In genomic region chr1:13801711-13802486, GRCh38 we compare ENCODE assay signal across 15 cellular contexts.
DNase-seq lines count a peak whose midpoint lies in the region; ATAC-seq, FAIRE-seq and TF ChIP-seq lines count a peak whose summit lies in the region.
"Had no signal": no experiment of that assay in that cellular context is flagged by ENCODE, and none has a peak within 500 bp of the region (broad histone marks: within the 10 kb centered on the region; RNA-seq: fewer than 3 reads in every experiment).

No MANE protein-coding gene starts in this region.

- POLR2A ChIA-PET in activated CD8-positive, alpha-beta T cell treated with anti-CD3 and anti-CD28 coated beads, Interleukin-2, amount 10 ng/mL, durations not matched to agents 7 days and 5 days (lab: Charles Lee): no interaction called here
- POLR2A ChIA-PET in activated CD8-positive, alpha-beta T cell treated with anti-CD3 and anti-CD28 coated beads for 36 hours (lab: Charles Lee): no interaction called here
- POLR2A ChIA-PET in OCI-LY7 (lab: Charles Lee): interaction anchor here (0.6 to 1.0 kb wide), 4 partner anchors 44 to 330 kb away, joined by 3 read pairs; no protein-coding TSS in a partner anchor

- no peak overlapping the region for H3K27ac ChIP-seq in OCI-LY7 (ENCODE audit: low read depth, low read length, poor library complexity, severe bottlenecking)
- H3K27ac ChIP-seq: A549, adrenal gland had no signal

- H3K9me3 Mint-ChIP-seq in activated CD8-positive, alpha-beta T cell treated with anti-CD3 and anti-CD28 coated beads, Interleukin-2, amount 10 ng/mL, durations not matched to agents 7 days and 5 days (ENCODE audit: insufficient read depth): no peaks in the 10 kb centered on the region
- no peaks in the 10 kb centered on the region for H3K9me3 Mint-ChIP-seq in activated CD8-positive, alpha-beta T cell treated with anti-CD3 and anti-CD28 coated beads for 36 hours
- H3K9me3 Mint-ChIP-seq in stimulated activated naive B cell treated with anti-CD40 and anti-IgM and Interleukin-4, amounts not matched to agents 10 μg/mL and 1 μg/mL and 100 μg/mL, for 72 hours: no peaks in the 10 kb centered on the region
- peaks cover 13% of the 10 kb centered on the region for H3K9me3 Mint-ChIP-seq in glutamatergic neuron (ENCODE audit: unreplicated experiment)
- H3K9me3 Mint-ChIP-seq: stimulated activated effector memory CD8-positive, alpha-beta T cell treated with anti-CD3 and anti-CD28 coated beads, Interleukin-12 subunit alpha, Interleukin-12 subunit beta, amount 100 ng/mL, for 72 hours; T-helper 2 cell treated with Interferon-gamma antibody and Interleukin-4, amounts not matched to agents 5 μg/mL and 100 μg/mL, for 36 hours had no signal

- H2AFZ ChIP-seq in OCI-LY7 (ENCODE audit: low read length): no peak overlapping the region

- intact Hi-C loops in activated CD8-positive, alpha-beta T cell treated with anti-CD3 and anti-CD28 coated beads for 36 hours (cut with micrococcal nuclease): no loop called here
- intact Hi-C loops in OCI-LY7 (cut with micrococcal nuclease; ENCODE audit: unreplicated experiment): no loop called here

- peak overlapping the region; percentile 4 for H3K27ac Mint-ChIP-seq in activated CD8-positive, alpha-beta T cell treated with anti-CD3 and anti-CD28 coated beads, Interleukin-2, amount 10 ng/mL, durations not matched to agents 7 days and 5 days
- H3K27ac Mint-ChIP-seq in activated CD8-positive, alpha-beta T cell treated with anti-CD3 and anti-CD28 coated beads for 36 hours: no peak overlapping the region
- H3K27ac Mint-ChIP-seq in stimulated activated naive B cell treated with anti-CD40 and anti-IgM and Interleukin-4, amounts not matched to agents 10 μg/mL and 1 μg/mL and 100 μg/mL, for 72 hours: peak overlapping the region; percentile 44
- no peak overlapping the region for H3K27ac Mint-ChIP-seq in glutamatergic neuron (ENCODE audit: unreplicated experiment)
- H3K27ac Mint-ChIP-seq: activated CD4-positive, alpha-beta T cell treated with anti-CD3 and anti-CD28 coated beads for 36 hours had no signal

- ATAC-seq in activated CD8-positive, alpha-beta T cell treated with anti-CD3 and anti-CD28 coated beads, Interleukin-2, amount 10 ng/mL, durations not matched to agents 7 days and 5 days: no peak
- ATAC-seq in activated CD8-positive, alpha-beta T cell treated with anti-CD3 and anti-CD28 coated beads for 36 hours: no peak
- no peak for ATAC-seq in stimulated activated naive B cell treated with anti-CD40 and anti-IgM and Interleukin-4, amounts not matched to agents 10 μg/mL and 1 μg/mL and 100 μg/mL, for 72 hours (replicated peaks)
- no peak for ATAC-seq in HG02798 (IDR thresholded peaks at IDR 0.05; ENCODE audit: poor library complexity, unreplicated experiment)
- ATAC-seq: A549; activated CD4-positive, alpha-beta T cell treated with anti-CD3 and anti-CD28 coated beads for 36 hours; stimulated activated effector memory CD8-positive, alpha-beta T cell treated with anti-CD3 and anti-CD28 coated beads, Interleukin-12 subunit alpha, Interleukin-12 subunit beta, amount 100 ng/mL, for 72 hours had no signal

- H3K36me3 ChIP-seq in OCI-LY7 (ENCODE audit: insufficient read depth, low read length): no peaks in the 10 kb centered on the region
- H3K36me3 ChIP-seq: adrenal gland had no signal

- no peaks in the 10 kb centered on the region for H3K9me2 ChIP-seq in OCI-LY7 (ENCODE audit: insufficient read depth, low read length)

- CTCF ChIA-PET in activated CD8-positive, alpha-beta T cell treated with anti-CD3 and anti-CD28 coated beads, Interleukin-2, amount 10 ng/mL, durations not matched to agents 7 days and 5 days (lab: Charles Lee): no interaction called here
- CTCF ChIA-PET in activated CD8-positive, alpha-beta T cell treated with anti-CD3 and anti-CD28 coated beads for 36 hours (lab: Charles Lee): interaction anchor here (0.9 kb wide), 1 partner anchor 8 kb away, joined by 3 read pairs; no protein-coding TSS in a partner anchor
- CTCF ChIA-PET in OCI-LY7 (lab: Charles Lee; ENCODE audit: unreplicated experiment): no interaction called here

- H3K4me3 ChIP-seq in OCI-LY7 (ENCODE audit: low read depth, low read length, poor library complexity, severe bottlenecking): no peak overlapping the region
- H3K4me3 ChIP-seq: A549, adrenal gland had no signal

- peaks cover 4% of the 10 kb centered on the region; the same call in 1 of the 2 replicates for H3K79me2 ChIP-seq in OCI-LY7 (ENCODE audit: insufficient read depth, low read depth, low read length)

- H3K27me3 Mint-ChIP-seq in activated CD8-positive, alpha-beta T cell treated with anti-CD3 and anti-CD28 coated beads, Interleukin-2, amount 10 ng/mL, durations not matched to agents 7 days and 5 days (ENCODE audit: low read depth): no peaks in the 10 kb centered on the region
- no peaks in the 10 kb centered on the region for H3K27me3 Mint-ChIP-seq in activated CD8-positive, alpha-beta T cell treated with anti-CD3 and anti-CD28 coated beads for 36 hours
- H3K27me3 Mint-ChIP-seq in stimulated activated naive B cell treated with anti-CD40 and anti-IgM and Interleukin-4, amounts not matched to agents 10 μg/mL and 1 μg/mL and 100 μg/mL, for 72 hours: no peaks in the 10 kb centered on the region
- H3K27me3 Mint-ChIP-seq in glutamatergic neuron (ENCODE audit: unreplicated experiment): no peaks in the 10 kb centered on the region
- H3K27me3 Mint-ChIP-seq: activated CD4-positive, alpha-beta T cell treated with anti-CD3 and anti-CD28 coated beads for 36 hours had no signal

- peak overlapping the region; percentile 23; the same call in 1 of the 2 replicates for H3K4me2 ChIP-seq in OCI-LY7 (ENCODE audit: low read length)
- H3K4me2 ChIP-seq: A549 had no signal

- H3K4me3 Mint-ChIP-seq in activated CD8-positive, alpha-beta T cell treated with anti-CD3 and anti-CD28 coated beads, Interleukin-2, amount 10 ng/mL, durations not matched to agents 7 days and 5 days: no peak overlapping the region
- H3K4me3 Mint-ChIP-seq in activated CD8-positive, alpha-beta T cell treated with anti-CD3 and anti-CD28 coated beads for 36 hours: no peak overlapping the region
- no peak overlapping the region for H3K4me3 Mint-ChIP-seq in stimulated activated naive B cell treated with anti-CD40 and anti-IgM and Interleukin-4, amounts not matched to agents 10 μg/mL and 1 μg/mL and 100 μg/mL, for 72 hours
- no peak overlapping the region for H3K4me3 Mint-ChIP-seq in glutamatergic neuron (ENCODE audit: unreplicated experiment)
- H3K4me3 Mint-ChIP-seq: activated CD4-positive, alpha-beta T cell treated with anti-CD3 and anti-CD28 coated beads for 36 hours; stimulated activated effector memory CD8-positive, alpha-beta T cell treated with anti-CD3 and anti-CD28 coated beads, Interleukin-12 subunit alpha, Interleukin-12 subunit beta, amount 100 ng/mL, for 72 hours; T-helper 2 cell treated with Interferon-gamma antibody and Interleukin-4, amounts not matched to agents 5 μg/mL and 100 μg/mL, for 36 hours had no signal

- H3K9me3 ChIP-seq in OCI-LY7 (ENCODE audit: low read length): no peaks in the 10 kb centered on the region
- H3K9me3 ChIP-seq: A549, adrenal gland had no signal

- no peak for TF ChIP-seq POLR2A in GM12891 (IDR thresholded peaks at IDR 0.05; ENCODE audit: low read depth, low read length)

- peaks cover 35% of the 10 kb centered on the region for H3K4me1 ChIP-seq in OCI-LY7 (ENCODE audit: insufficient read depth, low read length, poor library complexity, severe bottlenecking)
- H3K4me1 ChIP-seq: A549 had no signal

- no peak for FAIRE-seq in GM12891 (lab: Jason Lieb, UNC)
- FAIRE-seq: A549 had no signal

- no peak for DNase-seq in activated CD8-positive, alpha-beta T cell treated with anti-CD3 and anti-CD28 coated beads, Interleukin-2, amount 10 ng/mL, durations not matched to agents 7 days and 5 days
- DNase-seq in activated CD8-positive, alpha-beta T cell treated with anti-CD3 and anti-CD28 coated beads for 36 hours: no peak
- DNase-seq in OCI-LY7 (ENCODE audit: low spot score) (no peak), iPS-NIHi11 (ENCODE audit: low spot score) (peak; percentile 23), glutamatergic neuron (no peak), GM12891 (ENCODE audit: insufficient read length, low spot score) (no peak)
- DNase-seq in stimulated activated naive B cell treated with anti-CD40 and anti-IgM and Interleukin-4, amounts not matched to agents 10 μg/mL and 1 μg/mL and 100 μg/mL, for 72 hours: no peak
- DNase-seq: activated CD4-positive, alpha-beta T cell treated with anti-CD3 and anti-CD28 coated beads for 36 hours; adrenal gland; EL; islet precursor cell had no signal

- peaks cover 3% of the 10 kb centered on the region for H3K36me3 Mint-ChIP-seq in activated CD8-positive, alpha-beta T cell treated with anti-CD3 and anti-CD28 coated beads, Interleukin-2, amount 10 ng/mL, durations not matched to agents 7 days and 5 days (ENCODE audit: low read depth)
- H3K36me3 Mint-ChIP-seq in activated CD8-positive, alpha-beta T cell treated with anti-CD3 and anti-CD28 coated beads for 36 hours (ENCODE audit: low read depth): no peaks in the 10 kb centered on the region
- H3K36me3 Mint-ChIP-seq in stimulated activated naive B cell treated with anti-CD40 and anti-IgM and Interleukin-4, amounts not matched to agents 10 μg/mL and 1 μg/mL and 100 μg/mL, for 72 hours: peaks cover 28 to 49% of the 10 kb centered on the region in 2 donors
- no peaks in the 10 kb centered on the region for H3K36me3 Mint-ChIP-seq in glutamatergic neuron (ENCODE audit: unreplicated experiment)

- peaks cover 13% of the 10 kb centered on the region for H3K4me1 Mint-ChIP-seq in activated CD8-positive, alpha-beta T cell treated with anti-CD3 and anti-CD28 coated beads, Interleukin-2, amount 10 ng/mL, durations not matched to agents 7 days and 5 days (ENCODE audit: low read depth)
- H3K4me1 Mint-ChIP-seq in activated CD8-positive, alpha-beta T cell treated with anti-CD3 and anti-CD28 coated beads for 36 hours (ENCODE audit: low read depth): peaks cover 15% of the 10 kb centered on the region
- H3K4me1 Mint-ChIP-seq in stimulated activated naive B cell treated with anti-CD40 and anti-IgM and Interleukin-4, amounts not matched to agents 10 μg/mL and 1 μg/mL and 100 μg/mL, for 72 hours: peaks cover 33 to 34% of the 10 kb centered on the region in 2 donors
- peaks cover 16% of the 10 kb centered on the region for H3K4me1 Mint-ChIP-seq in glutamatergic neuron (ENCODE audit: low read depth, unreplicated experiment)

- no peaks in the 10 kb centered on the region; the same call in 1 of the 2 replicates for H4K20me1 ChIP-seq in OCI-LY7 (ENCODE audit: insufficient read depth, low read length)

- TF ChIP-seq CTCF in activated CD8-positive, alpha-beta T cell treated with anti-CD3 and anti-CD28 coated beads for 36 hours (IDR thresholded peaks at IDR 0.05): no peak
- TF ChIP-seq CTCF in OCI-LY7 (conservative IDR thresholded peaks at IDR 0.05; ENCODE audit: low read length) (no peak), glutamatergic neuron (IDR thresholded peaks at IDR 0.05; ENCODE audit: partially characterized antibody, unreplicated experiment) (no peak)

- no TSS peak for BruUV-seq in OCI-LY7 (replicated peaks; lab: Mats Ljungman, UMichigan)

TF ChIP-seq in GM12891, 5 proteins besides CTCF, POLR2A, EP300 and RAD21 (continues in another document):
- TF ChIP-seq SPI1 (IDR thresholded peaks at IDR 0.05; ENCODE audit: low read depth, low read length) (no peak), POLR2AphosphoS5 (IDR thresholded peaks at IDR 0.05; ENCODE audit: low read depth, low read length) (no peak), TAF1 (IDR thresholded peaks at IDR 0.05; ENCODE audit: low read depth, low read length) (no peak), POU2F2 (IDR thresholded peaks at IDR 0.05; ENCODE audit: low read depth, low read length) (no peak)

Comparison
In these comparisons a context has a peak if more than half of its experiments do, and no peak if none do; other contexts are left out.
1. H3K27ac Mint-ChIP-seq: peak in activated CD8-positive, alpha-beta T cell treated with anti-CD3 and anti-CD28 coated beads, Interleukin-2, amount 10 ng/mL, durations not matched to agents 7 days and 5 days (single experiment) and stimulated activated naive B cell treated with anti-CD40 and anti-IgM and Interleukin-4, amounts not matched to agents 10 μg/mL and 1 μg/mL and 100 μg/mL, for 72 hours (single experiment); none in activated CD8-positive, alpha-beta T cell treated with anti-CD3 and anti-CD28 coated beads for 36 hours (single experiment) and glutamatergic neuron (single experiment).